In the genomic region with DNA sequence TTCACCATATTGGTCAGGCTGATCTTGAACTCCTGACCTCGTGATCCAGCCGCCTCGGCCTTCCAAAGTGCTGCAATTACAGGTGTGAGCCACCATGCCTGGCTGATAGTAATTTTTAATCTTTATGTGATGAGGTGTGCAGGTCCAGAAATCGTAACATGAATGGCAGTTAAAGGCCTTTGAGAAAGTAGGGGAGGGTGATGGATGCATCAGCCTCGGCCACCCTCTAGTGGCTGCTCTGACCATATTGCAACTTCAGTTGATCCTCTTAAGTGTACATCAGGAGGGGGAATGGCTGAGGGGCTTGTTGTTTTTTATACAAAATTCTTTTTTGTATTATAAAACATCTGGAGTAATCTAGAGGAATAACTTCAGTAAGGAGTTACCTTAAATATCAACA, we compare ENCODE assay signal across 8 cellular contexts.
DNase-seq lines count a peak whose midpoint lies in the region; ATAC-seq, FAIRE-seq and TF ChIP-seq lines count a peak whose summit lies in the region.

No MANE protein-coding gene starts in this region.

- H3K9ac ChIP-seq in fibroblast of lung (ENCODE audit: insufficient read depth, low read length) (no peak overlapping the region), parathyroid adenoma (no peak overlapping the region)

- H3K4me1 ChIP-seq in fibroblast of lung (ENCODE audit: control insufficient read depth, extremely low read depth, insufficient read depth, low read length), result no peaks in the 10 kb centered on the region
- peaks cover 4% of the 10 kb centered on the region for H3K4me1 ChIP-seq in parathyroid adenoma

- H3K4me2 ChIP-seq in fibroblast of lung (ENCODE audit: extremely low read depth, insufficient read depth, low read length), result no peak overlapping the region
- H3K4me2 ChIP-seq in parathyroid adenoma (ENCODE audit: low read length), result no peak overlapping the region

- H3K27ac ChIP-seq in fibroblast of lung (ENCODE audit: insufficient read depth, low read length), result no peak overlapping the region
- H3K27ac ChIP-seq in parathyroid adenoma, result no peak overlapping the region

- peaks cover 7% of the 10 kb centered on the region for H4K20me1 ChIP-seq in fibroblast of lung (ENCODE audit: control insufficient read depth, extremely low read depth, insufficient read depth, low read length)

- no peaks in the 10 kb centered on the region for H3K9me3 ChIP-seq in fibroblast of lung (ENCODE audit: control insufficient read depth, insufficient read depth, low read depth, low read length)
- no peaks in the 10 kb centered on the region for H3K9me3 ChIP-seq in parathyroid adenoma (ENCODE audit: control insufficient read depth, low read length)

- TF ChIP-seq CTCF in fibroblast of lung (conservative IDR thresholded peaks at IDR 0.05 in 1 of 2, IDR thresholded peaks at IDR 0.05 in 1 of 2; ENCODE audit: low read depth in 1 of 2, low read length in 2 of 2), result peak; percentile 68 to 89
- TF ChIP-seq CTCF in parathyroid adenoma (IDR thresholded peaks at IDR 0.05), result peak; percentile 60

- H3K36me3 ChIP-seq in fibroblast of lung (ENCODE audit: control insufficient read depth, insufficient read depth, low read length) (no peaks in the 10 kb centered on the region), parathyroid adenoma (ENCODE audit: control insufficient read depth, insufficient read depth, low read length) (no peaks in the 10 kb centered on the region)

- peak; percentile 23 for FAIRE-seq in HTR-8/SVneo (lab: Jason Lieb, UNC)

- H3K79me2 ChIP-seq in fibroblast of lung (ENCODE audit: control insufficient read depth, insufficient read depth, low read length), result peaks cover 15% of the 10 kb centered on the region
- H3K79me2 ChIP-seq in parathyroid adenoma, result peaks cover 35% of the 10 kb centered on the region

- no peak overlapping the region for H2AFZ ChIP-seq in fibroblast of lung (ENCODE audit: low read length)
- no peak overlapping the region for H2AFZ ChIP-seq in parathyroid adenoma

- H3K4me3 ChIP-seq in fibroblast of lung (replicated peaks in 1 of 4; ENCODE audit: control extremely low read depth in 1 of 4, insufficient read depth in 1 of 4, low read depth in 3 of 4, low read length in 4 of 4) (no peak overlapping the region), parathyroid adenoma (ENCODE audit: low read depth, low read length) (no peak overlapping the region)

- DNase-seq in Daoy (ENCODE audit: low read depth) (peak; percentile 65), HTR-8/SVneo (ENCODE audit: insufficient read length, low spot score) (peak; percentile 62), SK-N-DZ (ENCODE audit: low spot score) (peak; percentile 57), fibroblast of lung (ENCODE audit: low read depth in 2 of 2) (peak; percentile 59 to 77), NCI-H2196 (lab: John Stamatoyannopoulos, UW; ENCODE audit: unreplicated experiment) (no peak)

- ATAC-seq in HG02763 (IDR thresholded peaks at IDR 0.05; ENCODE audit: unreplicated experiment) (no peak), HG02678 (IDR thresholded peaks at IDR 0.05; ENCODE audit: unreplicated experiment) (no peak)

- H3K27me3 ChIP-seq in fibroblast of lung (ENCODE audit: control insufficient read depth, insufficient read depth, low read length), result no peaks in the 10 kb centered on the region
- H3K27me3 ChIP-seq in parathyroid adenoma (ENCODE audit: control insufficient read depth, insufficient read depth, low read length), result no peaks in the 10 kb centered on the region
